30 cellular contexts compared by ENCODE assay signal in the genomic region with DNA sequence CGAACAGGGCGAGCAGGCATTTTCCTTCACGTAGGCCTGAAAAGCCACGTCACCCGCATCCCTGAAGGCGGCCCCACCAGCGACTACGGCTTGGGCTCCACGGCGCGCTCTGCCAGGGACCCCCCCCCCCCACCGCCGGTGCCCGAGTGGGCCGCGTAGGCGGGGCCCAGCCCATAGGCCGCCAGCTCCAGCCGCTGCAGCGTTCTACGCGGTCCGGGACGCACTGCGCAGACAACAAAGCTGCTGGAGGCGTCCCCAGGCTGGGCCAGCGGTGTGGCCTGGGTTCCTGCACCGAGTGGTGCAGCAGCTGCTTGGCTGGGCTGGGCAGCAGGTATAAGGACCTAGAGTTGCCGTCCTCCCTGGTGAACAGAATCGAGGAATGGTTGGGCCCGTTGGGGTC. TPM values are rescaled to one million over a fixed set of nuclear protein-coding genes. Genes with fewer than 3 reads are reported as not detected.
"Had no signal": no experiment of that assay in that cellular context is flagged by ENCODE, and none has a peak within 500 bp of the region (broad histone marks: within the 10 kb centered on the region; RNA-seq: fewer than 3 reads in every experiment).

No MANE protein-coding gene starts in this region.

- H3K27me3 Mint-ChIP-seq: stimulated activated memory B cell treated with anti-CD40 and anti-IgM and Interleukin-4, amounts not matched to agents 10 μg/mL and 1 μg/mL and 100 μg/mL, for 72 hours; stimulated activated naive CD8-positive, alpha-beta T cell treated with anti-CD3 and anti-CD28 coated beads, Interleukin-15, amount 100 ng/mL, for 72 hours had no signal

- H3K4me1 ChIP-seq: suprapubic skin, thyroid gland, tibial artery, tibial nerve, transverse colon, upper lobe of left lung, upper lobe of right lung, uterus, vagina had no signal

- H3K4me3 ChIP-seq: stomach, suprapubic skin, thoracic aorta, thyroid gland, tibial artery, tibial nerve, transverse colon, upper lobe of left lung, upper lobe of right lung, uterus, vagina had no signal

- DNase-seq: stimulated activated CD4-positive, alpha-beta T cell treated with anti-CD3 and anti-CD28 coated beads, Interleukin-2, amount 100 ng/mL, for 48 hours; stimulated activated CD4-positive, alpha-beta T cell treated with anti-CD3 and anti-CD28 coated beads, Interleukin-4, amount 100 ng/mL, for 1 hour; stimulated activated CD4-positive, alpha-beta T cell treated with anti-CD3 and anti-CD28 coated beads, Interleukin-4, amount 100 ng/mL, for 24 hours; stimulated activated CD4-positive, alpha-beta T cell treated with anti-CD3 and anti-CD28 coated beads, Interleukin-4, amount 100 ng/mL, for 4 hours; stimulated activated CD8-positive, alpha-beta memory T cell treated with anti-CD3 and anti-CD28 coated beads, Interleukin-4, amount 100 ng/mL, for 48 hours; stimulated activated naive B cell treated with anti-CD40 and anti-IgM and Interleukin-4, amounts not matched to agents 10 μg/mL and 1 μg/mL and 100 μg/mL, for 72 hours; stimulated activated naive CD4-positive, alpha-beta T cell; stimulated activated naive CD4-positive, alpha-beta T cell treated with Interleukin-2 at 50 U/mL for 16 hours; stimulated activated naive CD8-positive, alpha-beta T cell treated with anti-CD3 and anti-CD28 coated beads, Interleukin-15, amount 100 ng/mL, for 72 hours; stimulated activated naive CD8-positive, alpha-beta T cell treated with anti-CD3 and anti-CD28 coated beads, Interleukin-15, Interleukin-2, amounts not matched to agents 100 U/mL and 50 U/mL, for 24 hours; stomach; substantia nigra; thyroid gland; tibial artery; transverse colon; trophoblast cell; upper lobe of right lung; uterus had no signal

- H3K9me3 ChIP-seq: stomach, suprapubic skin, thoracic aorta, thyroid gland, tibial artery, tibial nerve, transverse colon, upper lobe of left lung, upper lobe of right lung, uterus, vagina had no signal

- H3K9me3 Mint-ChIP-seq: stimulated activated effector memory CD8-positive, alpha-beta T cell treated with anti-CD3 and anti-CD28 coated beads, Interleukin-12 subunit alpha, Interleukin-12 subunit beta, amount 100 ng/mL, for 72 hours; stimulated activated memory B cell treated with anti-CD40 and anti-IgM and Interleukin-4, amounts not matched to agents 10 μg/mL and 1 μg/mL and 100 μg/mL, for 72 hours; stimulated activated naive B cell treated with anti-CD40 and anti-IgM and Interleukin-4, amounts not matched to agents 10 μg/mL and 1 μg/mL and 100 μg/mL, for 72 hours; stimulated activated naive CD8-positive, alpha-beta T cell treated with anti-CD3 and anti-CD28 coated beads, Interleukin-15, amount 100 ng/mL, for 72 hours; stimulated activated naive CD8-positive, alpha-beta T cell treated with anti-CD3 and anti-CD28 coated beads, Interleukin-15, Interleukin-2, amounts not matched to agents 100 ng/mL and 50 ng/mL, for 24 hours had no signal

- H3K4me1 Mint-ChIP-seq: stimulated activated effector memory CD8-positive, alpha-beta T cell treated with anti-CD3 and anti-CD28 coated beads, Interleukin-12 subunit alpha, Interleukin-12 subunit beta, amount 100 ng/mL, for 72 hours had no signal

- H3K27ac ChIP-seq: stomach, suprapubic skin, thoracic aorta, thyroid gland, tibial artery, tibial nerve, transverse colon, upper lobe of left lung, upper lobe of right lung, uterus, vagina had no signal

- H3K4me3 Mint-ChIP-seq: stimulated activated effector memory CD8-positive, alpha-beta T cell treated with anti-CD3 and anti-CD28 coated beads, Interleukin-12 subunit alpha, Interleukin-12 subunit beta, amount 100 ng/mL, for 72 hours; stimulated activated memory B cell treated with anti-CD40 and anti-IgM and Interleukin-4, amounts not matched to agents 10 μg/mL and 1 μg/mL and 100 μg/mL, for 72 hours; stimulated activated naive B cell treated with anti-CD40 and anti-IgM and Interleukin-4, amounts not matched to agents 10 μg/mL and 1 μg/mL and 100 μg/mL, for 72 hours; stimulated activated naive CD8-positive, alpha-beta T cell treated with anti-CD3 and anti-CD28 coated beads, Interleukin-15, amount 100 ng/mL, for 72 hours; stimulated activated naive CD8-positive, alpha-beta T cell treated with anti-CD3 and anti-CD28 coated beads, Interleukin-15, Interleukin-2, amounts not matched to agents 100 ng/mL and 50 ng/mL, for 24 hours; type B pancreatic cell had no signal

- H3K36me3 Mint-ChIP-seq: stimulated activated effector memory CD8-positive, alpha-beta T cell treated with anti-CD3 and anti-CD28 coated beads, Interleukin-12 subunit alpha, Interleukin-12 subunit beta, amount 100 ng/mL, for 72 hours; stimulated activated memory B cell treated with anti-CD40 and anti-IgM and Interleukin-4, amounts not matched to agents 10 μg/mL and 1 μg/mL and 100 μg/mL, for 72 hours; stimulated activated naive B cell treated with anti-CD40 and anti-IgM and Interleukin-4, amounts not matched to agents 10 μg/mL and 1 μg/mL and 100 μg/mL, for 72 hours; type B pancreatic cell had no signal

- H3K36me3 ChIP-seq: stomach, suprapubic skin, thoracic aorta, thyroid gland, tibial artery, tibial nerve, transverse colon, upper lobe of left lung, upper lobe of right lung, uterus, vagina had no signal

- H3K27ac Mint-ChIP-seq: stimulated activated effector memory CD8-positive, alpha-beta T cell treated with anti-CD3 and anti-CD28 coated beads, Interleukin-12 subunit alpha, Interleukin-12 subunit beta, amount 100 ng/mL, for 72 hours; stimulated activated memory B cell treated with anti-CD40 and anti-IgM and Interleukin-4, amounts not matched to agents 10 μg/mL and 1 μg/mL and 100 μg/mL, for 72 hours; stimulated activated naive B cell treated with anti-CD40 and anti-IgM and Interleukin-4, amounts not matched to agents 10 μg/mL and 1 μg/mL and 100 μg/mL, for 72 hours; stimulated activated naive CD8-positive, alpha-beta T cell treated with anti-CD3 and anti-CD28 coated beads, Interleukin-15, amount 100 ng/mL, for 72 hours; stimulated activated naive CD8-positive, alpha-beta T cell treated with anti-CD3 and anti-CD28 coated beads, Interleukin-15, Interleukin-2, amounts not matched to agents 100 ng/mL and 50 ng/mL, for 24 hours; type B pancreatic cell had no signal

- H3K27me3 ChIP-seq: stomach, suprapubic skin, thyroid gland, tibial artery, tibial nerve, transverse colon, upper lobe of left lung, upper lobe of right lung, uterus, vagina had no signal

RNA-seq across cellular contexts. Expression of a gene that starts 18.3 kb away (rescaled TPM):
- total RNA-seq: suprapubic skin, temporal lobe, thoracic aorta, tibial nerve, upper lobe of right lung, ureter, urinary bladder, uterus, vagina had no signal
